In genomic region chr1:94031591-94031990, GRCh38 we compare ENCODE assay signal across 1 cellular context.
TF ChIP-seq lines count a peak whose summit lies in the region.

No MANE protein-coding gene starts in this region.

TF ChIP-seq in WTC11, 78 proteins besides CTCF, POLR2A, EP300 and RAD21 (continued from another document):
- TF ChIP-seq, protein P1, sequence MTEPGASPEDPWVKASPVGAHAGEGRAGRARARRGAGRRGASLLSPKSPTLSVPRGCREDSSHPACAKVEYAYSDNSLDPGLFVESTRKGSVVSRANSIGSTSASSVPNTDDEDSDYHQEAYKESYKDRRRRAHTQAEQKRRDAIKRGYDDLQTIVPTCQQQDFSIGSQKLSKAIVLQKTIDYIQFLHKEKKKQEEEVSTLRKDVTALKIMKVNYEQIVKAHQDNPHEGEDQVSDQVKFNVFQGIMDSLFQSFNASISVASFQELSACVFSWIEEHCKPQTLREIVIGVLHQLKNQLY (CRISPR knock-in tag; IDR thresholded peaks at IDR 0.05), result no peak
- TF ChIP-seq ESRRA (CRISPR knock-in tag; IDR thresholded peaks at IDR 0.05; ENCODE audit: borderline replicate concordance), result no peak
TF ChIP-seq in WTC11: peak in this region for 0.
